14 cellular contexts compared by ENCODE assay signal in genomic region chr1:47593001-47593568, GRCh38.
A peak's percentile ranks its signal among the peaks of the same experiment; 100 is the strongest.
DNase-seq lines count a peak whose midpoint lies in the region; ATAC-seq and TF ChIP-seq lines count a peak whose summit lies in the region.
"Had no signal": no experiment of that assay in that cellular context is flagged by ENCODE, and none has a peak within 500 bp of the region (broad histone marks: within the 10 kb centered on the region; RNA-seq: fewer than 3 reads in every experiment).

No MANE protein-coding gene starts in this region.

- intact Hi-C loops in activated CD8-positive, alpha-beta T cell treated with anti-CD3 and anti-CD28 coated beads for 36 hours (cut with micrococcal nuclease): no loop called here
- intact Hi-C loops in gastrocnemius medialis (cut with DNase I; ENCODE audit: low total_unique reads): no loop called here

- no peaks in the 10 kb centered on the region for H3K36me3 ChIP-seq in gastrocnemius medialis

- H3K4me3 ChIP-seq in iPS-11a (ENCODE audit: low read depth, low read length): peak overlapping the region; percentile 20
- peak overlapping the region in 3 of 4 donors; percentile 21 to 48 (median 46) for H3K4me3 ChIP-seq in gastrocnemius medialis

- H3K9me3 Mint-ChIP-seq in activated CD8-positive, alpha-beta T cell treated with anti-CD3 and anti-CD28 coated beads, Interleukin-2, amount 10 ng/mL, durations not matched to agents 7 days and 5 days (ENCODE audit: insufficient read depth): no peaks in the 10 kb centered on the region
- no peaks in the 10 kb centered on the region for H3K9me3 Mint-ChIP-seq in activated CD8-positive, alpha-beta T cell treated with anti-CD3 and anti-CD28 coated beads for 36 hours

- DNase-seq in activated CD8-positive, alpha-beta T cell treated with anti-CD3 and anti-CD28 coated beads, Interleukin-2, amount 10 ng/mL, durations not matched to agents 7 days and 5 days: peak; percentile 16
- DNase-seq in activated CD8-positive, alpha-beta T cell treated with anti-CD3 and anti-CD28 coated beads for 36 hours: no peak
- DNase-seq in gastrocnemius medialis: no peak
- no peak for DNase-seq in HEK293T (ENCODE audit: extremely low spot score)
- DNase-seq: activated T-cell treated with anti-CD3 and anti-CD28 coated beads for 4 hours, amniotic stem cell, EL, hippocampal formation, NCI-H1930 had no signal

- H3K27ac ChIP-seq in gastrocnemius medialis: no peak overlapping the region
- H3K27ac ChIP-seq: skin epidermis had no signal

- no peak for ATAC-seq in activated CD8-positive, alpha-beta T cell treated with anti-CD3 and anti-CD28 coated beads, Interleukin-2, amount 10 ng/mL, durations not matched to agents 7 days and 5 days
- no peak for ATAC-seq in activated CD8-positive, alpha-beta T cell treated with anti-CD3 and anti-CD28 coated beads for 36 hours
- ATAC-seq in SK-N-SH treated with all-trans-retinoic acid at 6 μM for 48 hours (peak; percentile 43; the same call in 2 of the 3 replicates), gastrocnemius medialis (no peak), GM21526 (IDR thresholded peaks at IDR 0.05; ENCODE audit: low FRiP score, unreplicated experiment) (no peak), HG03108 (IDR thresholded peaks at IDR 0.05; ENCODE audit: unreplicated experiment) (no peak)

- no peaks in the 10 kb centered on the region for H3K9me3 ChIP-seq in gastrocnemius medialis

- H3K4me1 Mint-ChIP-seq in activated CD8-positive, alpha-beta T cell treated with anti-CD3 and anti-CD28 coated beads, Interleukin-2, amount 10 ng/mL, durations not matched to agents 7 days and 5 days (ENCODE audit: low read depth): no peaks in the 10 kb centered on the region
- no peaks in the 10 kb centered on the region for H3K4me1 Mint-ChIP-seq in activated CD8-positive, alpha-beta T cell treated with anti-CD3 and anti-CD28 coated beads for 36 hours (ENCODE audit: low read depth)

- TF ChIP-seq CTCF in activated CD8-positive, alpha-beta T cell treated with anti-CD3 and anti-CD28 coated beads for 36 hours (IDR thresholded peaks at IDR 0.05): no peak
- no peak for TF ChIP-seq CTCF in gastrocnemius medialis (IDR thresholded peaks at IDR 0.05 in 4 of 5, conservative IDR thresholded peaks at IDR 0.05 in 1 of 5)

- peaks cover 0 to 6% of the 10 kb centered on the region in 2 donors for H3K4me1 ChIP-seq in gastrocnemius medialis

- in situ Hi-C loops in gastrocnemius medialis (cut with MboI; ENCODE audit: low sequenced_read_pairs in 4 of 4): no loop called here

- no peak for TF ChIP-seq POLR2A in gastrocnemius medialis (IDR thresholded peaks at IDR 0.05)

- H3K36me3 Mint-ChIP-seq in activated CD8-positive, alpha-beta T cell treated with anti-CD3 and anti-CD28 coated beads, Interleukin-2, amount 10 ng/mL, durations not matched to agents 7 days and 5 days (ENCODE audit: low read depth): no peaks in the 10 kb centered on the region
- no peaks in the 10 kb centered on the region for H3K36me3 Mint-ChIP-seq in activated CD8-positive, alpha-beta T cell treated with anti-CD3 and anti-CD28 coated beads for 36 hours (ENCODE audit: low read depth)

- CTCF ChIA-PET in activated CD8-positive, alpha-beta T cell treated with anti-CD3 and anti-CD28 coated beads, Interleukin-2, amount 10 ng/mL, durations not matched to agents 7 days and 5 days (lab: Charles Lee): no interaction called here
- CTCF ChIA-PET in activated CD8-positive, alpha-beta T cell treated with anti-CD3 and anti-CD28 coated beads for 36 hours (lab: Charles Lee): interaction anchor here (1.0 to 1.1 kb wide), 2 partner anchors 156 to 205 kb away, joined by 3 read pairs; no protein-coding TSS in a partner anchor
- CTCF ChIA-PET in HEK293T (lab: Yijun Ruan, JAX): no interaction called here

- POLR2A ChIA-PET in activated CD8-positive, alpha-beta T cell treated with anti-CD3 and anti-CD28 coated beads, Interleukin-2, amount 10 ng/mL, durations not matched to agents 7 days and 5 days (lab: Charles Lee): no interaction called here
- POLR2A ChIA-PET in activated CD8-positive, alpha-beta T cell treated with anti-CD3 and anti-CD28 coated beads for 36 hours (lab: Charles Lee): no interaction called here
- POLR2A ChIA-PET in HEK293T (lab: Yijun Ruan, JAX): no interaction called here

- no peak overlapping the region for H3K27ac Mint-ChIP-seq in activated CD8-positive, alpha-beta T cell treated with anti-CD3 and anti-CD28 coated beads, Interleukin-2, amount 10 ng/mL, durations not matched to agents 7 days and 5 days
- H3K27ac Mint-ChIP-seq in activated CD8-positive, alpha-beta T cell treated with anti-CD3 and anti-CD28 coated beads for 36 hours: no peak overlapping the region

- peaks cover 17% of the 10 kb centered on the region for H3K27me3 Mint-ChIP-seq in activated CD8-positive, alpha-beta T cell treated with anti-CD3 and anti-CD28 coated beads, Interleukin-2, amount 10 ng/mL, durations not matched to agents 7 days and 5 days (ENCODE audit: low read depth)
- H3K27me3 Mint-ChIP-seq in activated CD8-positive, alpha-beta T cell treated with anti-CD3 and anti-CD28 coated beads for 36 hours: peaks cover 28% of the 10 kb centered on the region

- H3K27me3 ChIP-seq in gastrocnemius medialis: peaks cover 10 to 18% (median 15%) of the 10 kb centered on the region in 3 donors

- H3K4me3 Mint-ChIP-seq in activated CD8-positive, alpha-beta T cell treated with anti-CD3 and anti-CD28 coated beads, Interleukin-2, amount 10 ng/mL, durations not matched to agents 7 days and 5 days: no peak overlapping the region
- no peak overlapping the region for H3K4me3 Mint-ChIP-seq in activated CD8-positive, alpha-beta T cell treated with anti-CD3 and anti-CD28 coated beads for 36 hours

TF ChIP-seq in SK-N-SH treated with all-trans-retinoic acid at 6 μM for 48 hours, 23 proteins besides CTCF, POLR2A, EP300 and RAD21 (continues in another document):
- no peak for TF ChIP-seq TOX (CRISPR knock-in tag; IDR thresholded peaks at IDR 0.05; ENCODE audit: borderline replicate concordance)
- TF ChIP-seq CREB5 (CRISPR knock-in tag; IDR thresholded peaks at IDR 0.05; ENCODE audit: low read depth): no peak
- no peak for TF ChIP-seq POU6F1 (CRISPR knock-in tag; IDR thresholded peaks at IDR 0.05; ENCODE audit: borderline replicate concordance, low read depth)
- TF ChIP-seq OSR1 (CRISPR knock-in tag; IDR thresholded peaks at IDR 0.05): no peak
- no peak for TF ChIP-seq SNAI2 (CRISPR knock-in tag; IDR thresholded peaks at IDR 0.05)
- TF ChIP-seq TCF4 (CRISPR knock-in tag; IDR thresholded peaks at IDR 0.05; ENCODE audit: borderline replicate concordance): no peak

TF ChIP-seq in HEK293T, 16 proteins besides CTCF, POLR2A, EP300 and RAD21:
- TF ChIP-seq ARNT (IDR thresholded peaks at IDR 0.05) (no peak), PKNOX1 (IDR thresholded peaks at IDR 0.05) (no peak), TARDBP (IDR thresholded peaks at IDR 0.05) (no peak), LEF1 (IDR thresholded peaks at IDR 0.05; ENCODE audit: borderline replicate concordance) (no peak), SUZ12 (IDR thresholded peaks at IDR 0.05) (no peak), BHLHE40 (IDR thresholded peaks at IDR 0.05; ENCODE audit: borderline replicate concordance) (no peak), NFRKB (IDR thresholded peaks at IDR 0.05) (no peak), CTBP1 (IDR thresholded peaks at IDR 0.05; ENCODE audit: borderline replicate concordance) (no peak), ELF4 (IDR thresholded peaks at IDR 0.05) (no peak)
